17 cellular contexts compared by ENCODE assay signal in genomic region chr1:242690849-242691602, GRCh38.
"Had no signal": no experiment of that assay in that cellular context is flagged by ENCODE, and none has a peak within 500 bp of the region (broad histone marks: within the 10 kb centered on the region; RNA-seq: fewer than 3 reads in every experiment).

No MANE protein-coding gene starts in this region.

- H3K27ac ChIP-seq: cardiac muscle cell, suprapubic skin, upper lobe of left lung had no signal

- H3K4me3 Mint-ChIP-seq: activated B cell treated with CpG ODN at 0.5 μM for 24 hours; activated CD8-positive, alpha-beta T cell treated with anti-CD3 and anti-CD28 coated beads, Interleukin-2, amount 10 ng/mL, durations not matched to agents 7 days and 5 days; activated T-cell treated with anti-CD3 and anti-CD28 coated beads, Interleukin-2, amount 50 U/mL, for 72 hours; naive thymus-derived CD4-positive, alpha-beta T cell had no signal

- H3K4me3 ChIP-seq: cardiac muscle cell, suprapubic skin, upper lobe of left lung had no signal

- H3K4me1 Mint-ChIP-seq: naive thymus-derived CD4-positive, alpha-beta T cell had no signal

- H3K4me1 ChIP-seq: suprapubic skin, upper lobe of left lung had no signal

- H3K36me3 Mint-ChIP-seq: activated naive CD4-positive, alpha-beta T cell treated with anti-CD3 and anti-CD28 coated beads, Interleukin-2, amount 50 U/mL, for 72 hours; naive thymus-derived CD4-positive, alpha-beta T cell had no signal

- DNase-seq: activated B cell treated with CpG ODN at 0.5 μM for 24 hours; activated CD4-positive, alpha-beta T cell treated with anti-CD3 and anti-CD28 coated beads for 48 hours; activated CD8-positive, alpha-beta memory T cell treated with anti-CD3 and anti-CD28 coated beads, Interleukin-2, amount 50 U/mL, for 4 hours; activated CD8-positive, alpha-beta T cell treated with anti-CD3 and anti-CD28 coated beads, Interleukin-2, amount 10 ng/mL, durations not matched to agents 7 days and 5 days; activated gamma-delta T cell; activated T-cell treated with anti-CD3 and anti-CD28 coated beads, Interleukin-2, amount 50 U/mL, for 72 hours; mammary epithelial cell; naive thymus-derived CD4-positive, alpha-beta T cell; small intestine; stimulated activated CD4-positive, alpha-beta T cell treated with anti-CD3 and anti-CD28 coated beads, Interleukin-4, amount 100 ng/mL, for 4 hours; stimulated activated CD8-positive, alpha-beta memory T cell treated with anti-CD3 and anti-CD28 coated beads, Interleukin-4, amount 100 ng/mL, for 48 hours; stimulated activated naive CD8-positive, alpha-beta T cell treated with anti-CD3 and anti-CD28 coated beads, Interleukin-15, Interleukin-2, amounts not matched to agents 100 U/mL and 50 U/mL, for 24 hours; upper lobe of left lung had no signal

- H3K9me3 Mint-ChIP-seq: activated B cell treated with CpG ODN at 0.5 μM for 24 hours had no signal

- ATAC-seq: activated CD8-positive, alpha-beta T cell treated with anti-CD3 and anti-CD28 coated beads, Interleukin-2, amount 10 ng/mL, durations not matched to agents 7 days and 5 days; activated naive CD4-positive, alpha-beta T cell treated with anti-CD3 and anti-CD28 coated beads, Interleukin-2, amount 50 U/mL, for 72 hours; activated T-cell treated with anti-CD3 and anti-CD28 coated beads, Interleukin-2, amount 50 U/mL, for 72 hours; esophagus mucosa; naive thymus-derived CD4-positive, alpha-beta T cell; stimulated activated naive CD8-positive, alpha-beta T cell treated with anti-CD3 and anti-CD28 coated beads, Interleukin-15, Interleukin-2, amounts not matched to agents 100 U/mL and 50 U/mL, for 24 hours had no signal

- H3K9me3 ChIP-seq: suprapubic skin, upper lobe of left lung had no signal

- H3K36me3 ChIP-seq: cardiac muscle cell, suprapubic skin, upper lobe of left lung had no signal

- H3K27me3 Mint-ChIP-seq: activated B cell treated with CpG ODN at 0.5 μM for 24 hours had no signal

- H3K27me3 ChIP-seq: cardiac muscle cell, suprapubic skin, upper lobe of left lung had no signal

- H3K27ac Mint-ChIP-seq: activated B cell treated with CpG ODN at 0.5 μM for 24 hours; activated CD8-positive, alpha-beta T cell treated with anti-CD3 and anti-CD28 coated beads, Interleukin-2, amount 10 ng/mL, durations not matched to agents 7 days and 5 days; activated naive CD4-positive, alpha-beta T cell treated with anti-CD3 and anti-CD28 coated beads, Interleukin-2, amount 50 U/mL, for 72 hours; activated T-cell treated with anti-CD3 and anti-CD28 coated beads, Interleukin-2, amount 50 U/mL, for 72 hours; naive thymus-derived CD4-positive, alpha-beta T cell had no signal
